Comparison of ENCODE assay signal across 20 cellular contexts in genomic region chr13:28034256-28034655, GRCh38. TPM values are rescaled to one million over a fixed set of nuclear protein-coding genes. Genes with fewer than 3 reads are reported as not detected.
A peak's percentile ranks its signal among the peaks of the same experiment; 100 is the strongest.
DNase-seq lines count a peak whose midpoint lies in the region; ATAC-seq and FAIRE-seq lines count a peak whose summit lies in the region.
"Had no signal": no experiment of that assay in that cellular context is flagged by ENCODE, and none has a peak within 500 bp of the region (broad histone marks: within the 10 kb centered on the region; RNA-seq: fewer than 3 reads in every experiment).

No MANE protein-coding gene starts in this region.

- no peak for ATAC-seq in T-helper 17 cell
- ATAC-seq in stimulated activated memory B cell treated with anti-CD40 and anti-IgM and Interleukin-4, amounts not matched to agents 10 μg/mL and 1 μg/mL and 100 μg/mL, for 72 hours: no peak
- ATAC-seq: CD8-positive, alpha-beta T cell had no signal

- no peaks in the 10 kb centered on the region for H3K4me1 Mint-ChIP-seq in T-helper 17 cell
- H3K4me1 Mint-ChIP-seq in dendritic cell treated with granulocyte-macrophage colony-stimulating factor and Interleukin-4, amounts not matched to agents 40 ng/mL and 50 ng/mL, for 4 days (ENCODE audit: low read depth): peaks cover 81% of the 10 kb centered on the region
- peaks cover 45% of the 10 kb centered on the region for H3K4me1 Mint-ChIP-seq in stimulated activated memory B cell treated with anti-CD40 and anti-IgM and Interleukin-4, amounts not matched to agents 10 μg/mL and 1 μg/mL and 100 μg/mL, for 72 hours
- H3K4me1 Mint-ChIP-seq in activated naive CD8-positive, alpha-beta T cell treated with anti-CD3 and anti-CD28 coated beads for 36 hours: peaks cover 9% of the 10 kb centered on the region

- H3K27me3 Mint-ChIP-seq in T-helper 17 cell: peaks cover 70% of the 10 kb centered on the region
- H3K27me3 Mint-ChIP-seq in dendritic cell treated with granulocyte-macrophage colony-stimulating factor and Interleukin-4, amounts not matched to agents 40 ng/mL and 50 ng/mL, for 4 days: no peaks in the 10 kb centered on the region
- no peaks in the 10 kb centered on the region for H3K27me3 Mint-ChIP-seq in stimulated activated memory B cell treated with anti-CD40 and anti-IgM and Interleukin-4, amounts not matched to agents 10 μg/mL and 1 μg/mL and 100 μg/mL, for 72 hours
- peaks cover 10% of the 10 kb centered on the region for H3K27me3 Mint-ChIP-seq in activated naive CD8-positive, alpha-beta T cell treated with anti-CD3 and anti-CD28 coated beads for 36 hours
- H3K27me3 Mint-ChIP-seq: B cell had no signal

- no peaks in the 10 kb centered on the region for H3K9me3 Mint-ChIP-seq in dendritic cell treated with granulocyte-macrophage colony-stimulating factor and Interleukin-4, amounts not matched to agents 40 ng/mL and 50 ng/mL, for 4 days
- peaks cover 3% of the 10 kb centered on the region for H3K9me3 Mint-ChIP-seq in stimulated activated memory B cell treated with anti-CD40 and anti-IgM and Interleukin-4, amounts not matched to agents 10 μg/mL and 1 μg/mL and 100 μg/mL, for 72 hours
- no peaks in the 10 kb centered on the region for H3K9me3 Mint-ChIP-seq in activated naive CD8-positive, alpha-beta T cell treated with anti-CD3 and anti-CD28 coated beads for 36 hours
- H3K9me3 Mint-ChIP-seq: CD4-positive, alpha-beta T cell; CD8-positive, alpha-beta T cell had no signal

- intact Hi-C loops in dendritic cell treated with granulocyte-macrophage colony-stimulating factor and Interleukin-4, amounts not matched to agents 40 ng/mL and 50 ng/mL, for 4 days (cut with micrococcal nuclease): no loop called here
- intact Hi-C loops in cardiac septum (cut with DNase I): no loop called here

- no peaks in the 10 kb centered on the region for H3K9me3 ChIP-seq in T-helper 17 cell (ENCODE audit: control insufficient read depth, low read length, poor library complexity, severe bottlenecking)
- H3K9me3 ChIP-seq: Caco-2 had no signal

- peak overlapping the region; percentile 21 for H3K27ac Mint-ChIP-seq in T-helper 17 cell
- peak overlapping the region; percentile 52 for H3K27ac Mint-ChIP-seq in dendritic cell treated with granulocyte-macrophage colony-stimulating factor and Interleukin-4, amounts not matched to agents 40 ng/mL and 50 ng/mL, for 4 days
- peak overlapping the region; percentile 61 for H3K27ac Mint-ChIP-seq in stimulated activated memory B cell treated with anti-CD40 and anti-IgM and Interleukin-4, amounts not matched to agents 10 μg/mL and 1 μg/mL and 100 μg/mL, for 72 hours
- H3K27ac Mint-ChIP-seq in activated naive CD8-positive, alpha-beta T cell treated with anti-CD3 and anti-CD28 coated beads for 36 hours: no peak overlapping the region
- H3K27ac Mint-ChIP-seq: B cell; CD4-positive, alpha-beta T cell; CD8-positive, alpha-beta T cell had no signal

- DNase-seq in GM19239 (ENCODE audit: insufficient read length, low spot score) (no peak), T-helper 17 cell (no peak), cardiac septum (ENCODE audit: low spot score) (no peak), HK-2 (ENCODE audit: unreplicated experiment) (no peak), NCI-H1417 treated with DMSO at 0.1 percent for 48 hours (lab: John Stamatoyannopoulos, UW) (no peak)
- DNase-seq in activated naive CD8-positive, alpha-beta T cell treated with anti-CD3 and anti-CD28 coated beads for 36 hours: no peak
- DNase-seq: 8988T; AML-193; Caco-2; Calu3; CD4-positive, alpha-beta T cell; CD8-positive, alpha-beta T cell; DMS79 treated with DMSO at 0.1 percent for 48 hours; GF-D8 had no signal

- no peak overlapping the region for H3K4me3 Mint-ChIP-seq in T-helper 17 cell
- H3K4me3 Mint-ChIP-seq in dendritic cell treated with granulocyte-macrophage colony-stimulating factor and Interleukin-4, amounts not matched to agents 40 ng/mL and 50 ng/mL, for 4 days: no peak overlapping the region
- H3K4me3 Mint-ChIP-seq in stimulated activated memory B cell treated with anti-CD40 and anti-IgM and Interleukin-4, amounts not matched to agents 10 μg/mL and 1 μg/mL and 100 μg/mL, for 72 hours: no peak overlapping the region
- H3K4me3 Mint-ChIP-seq in activated naive CD8-positive, alpha-beta T cell treated with anti-CD3 and anti-CD28 coated beads for 36 hours: no peak overlapping the region
- H3K4me3 Mint-ChIP-seq: B cell; CD4-positive, alpha-beta T cell; CD8-positive, alpha-beta T cell had no signal

- peaks cover 7% of the 10 kb centered on the region for H3K36me3 Mint-ChIP-seq in T-helper 17 cell (ENCODE audit: low read depth)
- H3K36me3 Mint-ChIP-seq in dendritic cell treated with granulocyte-macrophage colony-stimulating factor and Interleukin-4, amounts not matched to agents 40 ng/mL and 50 ng/mL, for 4 days (ENCODE audit: low read depth): no peaks in the 10 kb centered on the region
- H3K36me3 Mint-ChIP-seq in stimulated activated memory B cell treated with anti-CD40 and anti-IgM and Interleukin-4, amounts not matched to agents 10 μg/mL and 1 μg/mL and 100 μg/mL, for 72 hours: no peaks in the 10 kb centered on the region
- no peaks in the 10 kb centered on the region for H3K36me3 Mint-ChIP-seq in activated naive CD8-positive, alpha-beta T cell treated with anti-CD3 and anti-CD28 coated beads for 36 hours
- H3K36me3 Mint-ChIP-seq: CD8-positive, alpha-beta T cell had no signal

- peak; percentile 67 for FAIRE-seq in GM19239 (lab: Jason Lieb, UNC)
- FAIRE-seq: A204.1, D721Med, G401.6 had no signal

RNA-seq across cellular contexts. Expression of gene URAD, which starts 45.8 kb away (rescaled TPM):
- total RNA-seq in T-helper 17 cell (not detected), cardiac septum (not detected)
- not detected for total RNA-seq in activated naive CD8-positive, alpha-beta T cell treated with anti-CD3 and anti-CD28 coated beads for 36 hours
- total RNA-seq: B cell; Calu3; CD4-positive, alpha-beta T cell; CD8-positive, alpha-beta T cell had no signal
